22 cellular contexts compared by ENCODE assay signal in the genomic region with DNA sequence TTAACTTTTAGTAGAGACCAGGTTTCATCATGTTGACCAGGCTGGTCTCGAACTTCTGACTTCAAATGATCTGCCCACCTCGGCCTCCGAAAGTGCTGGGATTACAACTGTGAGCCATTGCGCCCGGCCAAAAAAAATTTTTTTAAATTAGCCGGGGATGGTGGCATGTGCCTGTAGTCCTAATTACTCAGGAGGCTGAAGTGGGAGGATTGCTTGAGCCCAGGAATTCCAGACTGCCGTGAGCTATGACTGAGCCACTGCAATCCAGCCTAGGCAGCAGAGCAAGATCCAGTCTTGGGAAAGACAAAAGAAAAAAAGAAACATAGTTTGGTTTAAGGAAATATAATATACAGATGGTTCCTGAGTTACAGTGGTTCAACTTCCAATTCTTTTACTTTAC.
"Had no signal": no experiment of that assay in that cellular context is flagged by ENCODE, and none has a peak within 500 bp of the region (broad histone marks: within the 10 kb centered on the region; RNA-seq: fewer than 3 reads in every experiment).

No MANE protein-coding gene starts in this region.

- H3K4me3 ChIP-seq: SK-N-MC had no signal

- H3K27me3 Mint-ChIP-seq: activated CD4-positive, alpha-beta memory T cell treated with anti-CD3 and anti-CD28 coated beads, Interleukin-2, amount 10 ng/mL, durations not matched to agents 7 days and 5 days; activated CD4-positive, alpha-beta T cell treated with anti-CD3 and anti-CD28 coated beads for 36 hours; activated T-helper 17 cell treated with anti-CD3 and anti-CD28 coated beads, Interleukin-2, amount 50 U/mL, for 72 hours; T-cell had no signal

- H3K27ac ChIP-seq: KMS-11, SK-N-MC, WERI-Rb-1 had no signal

- H3K9me3 Mint-ChIP-seq: activated CD4-positive, alpha-beta memory T cell treated with anti-CD3 and anti-CD28 coated beads, Interleukin-2, amount 10 ng/mL, durations not matched to agents 7 days and 5 days; activated naive CD4-positive, alpha-beta T cell treated with anti-CD3 and anti-CD28 coated beads for 36 hours; activated T-cell treated with anti-CD3 and anti-CD28 coated beads, Interleukin-2, amount 50 U/mL, for 4 hours; activated T-helper 17 cell treated with anti-CD3 and anti-CD28 coated beads, Interleukin-2, amount 50 U/mL, for 72 hours; T-cell had no signal

- H3K4me3 Mint-ChIP-seq: activated CD4-positive, alpha-beta memory T cell treated with anti-CD3 and anti-CD28 coated beads, Interleukin-2, amount 10 ng/mL, durations not matched to agents 7 days and 5 days; activated CD4-positive, alpha-beta T cell treated with anti-CD3 and anti-CD28 coated beads for 36 hours; activated naive CD4-positive, alpha-beta T cell treated with anti-CD3 and anti-CD28 coated beads for 36 hours; activated T-cell treated with anti-CD3 and anti-CD28 coated beads, Interleukin-2, amount 50 U/mL, for 4 hours; activated T-helper 17 cell treated with anti-CD3 and anti-CD28 coated beads, Interleukin-2, amount 50 U/mL, for 72 hours; T-cell had no signal

- H3K27ac Mint-ChIP-seq: activated CD4-positive, alpha-beta memory T cell treated with anti-CD3 and anti-CD28 coated beads, Interleukin-2, amount 10 ng/mL, durations not matched to agents 7 days and 5 days; activated CD4-positive, alpha-beta T cell treated with anti-CD3 and anti-CD28 coated beads for 36 hours; activated naive CD4-positive, alpha-beta T cell treated with anti-CD3 and anti-CD28 coated beads for 36 hours; activated T-helper 17 cell treated with anti-CD3 and anti-CD28 coated beads, Interleukin-2, amount 50 U/mL, for 72 hours; T-cell had no signal

- DNase-seq: activated CD4-positive, alpha-beta memory T cell treated with anti-CD3 and anti-CD28 coated beads, Interleukin-2, amount 10 ng/mL, durations not matched to agents 7 days and 5 days; activated CD4-positive, alpha-beta T cell treated with anti-CD3 and anti-CD28 coated beads for 36 hours; activated CD4-positive, alpha-beta T cell treated with anti-CD3 and anti-CD28 coated beads, Interleukin-2, amount 50 U/mL, for 1 hour; activated CD8-positive, alpha-beta memory T cell treated with anti-CD3 and anti-CD28 coated beads, Interleukin-2, amount 50 U/mL, for 4 hours; activated gamma-delta T cell; activated naive CD4-positive, alpha-beta T cell treated with anti-CD3 and anti-CD28 coated beads for 36 hours; activated T-cell treated with anti-CD3 and anti-CD28 coated beads, Interleukin-2, amount 50 U/mL, for 4 hours; amygdala; NCI-H1092; NCI-H1417; NCI-H1930; NCI-H2171; NCI-H2227 treated with DMSO at 0.1 percent for 48 hours; NCI-H526; NCI-H82; RPMI8226; T-cell; WERI-Rb-1 had no signal

- H3K4me2 ChIP-seq: KMS-11 had no signal

- H3K9ac ChIP-seq: KMS-11 had no signal

- ATAC-seq: activated CD4-positive, alpha-beta T cell treated with anti-CD3 and anti-CD28 coated beads for 36 hours; activated T-cell treated with anti-CD3 and anti-CD28 coated beads, Interleukin-2, amount 50 U/mL, for 4 hours; activated T-helper 17 cell treated with anti-CD3 and anti-CD28 coated beads, Interleukin-2, amount 50 U/mL, for 72 hours; Right ventricle myocardium inferior; T-cell had no signal
